9 cellular contexts compared by ENCODE assay signal in the genomic region with DNA sequence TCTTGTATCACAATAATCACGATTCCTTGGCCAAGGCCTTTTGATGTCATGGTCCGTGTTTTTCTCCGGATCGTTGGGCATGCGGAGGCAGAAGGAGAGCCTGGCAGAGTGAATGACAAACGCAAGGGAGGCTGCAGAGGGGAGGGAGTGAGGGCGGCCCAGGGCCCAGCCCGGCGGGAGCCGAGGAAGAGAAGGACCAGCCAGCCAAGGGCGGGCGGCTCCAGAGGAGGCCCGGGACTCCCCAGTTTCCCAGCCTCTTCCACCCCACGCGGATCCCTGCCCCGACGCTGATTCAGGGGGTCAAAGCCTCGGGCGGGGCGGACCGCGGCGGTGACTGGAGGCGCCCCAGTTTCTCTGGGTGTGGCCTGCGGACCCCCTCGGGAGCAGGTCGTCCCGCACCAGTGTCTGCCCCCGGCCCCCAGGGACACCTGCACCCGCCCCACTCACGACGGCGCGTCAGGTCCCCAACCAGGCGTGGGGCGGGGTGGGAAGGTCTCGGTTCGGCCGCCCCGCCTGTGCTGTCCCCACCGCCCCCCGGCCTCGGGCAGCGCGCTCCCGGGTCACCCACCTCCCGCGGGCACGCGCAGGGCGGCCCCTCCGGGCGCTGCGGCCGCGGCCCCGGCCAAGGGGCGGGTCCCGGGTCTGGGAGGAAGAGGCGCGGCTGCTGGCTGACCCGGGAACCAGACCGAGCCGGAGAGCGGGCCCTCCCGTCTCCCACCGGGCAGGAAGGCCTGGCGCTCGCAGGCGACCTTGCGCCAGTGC. TPM values are rescaled to one million over a fixed set of nuclear protein-coding genes. Genes with fewer than 3 reads are reported as not detected.
DNase-seq lines count a peak whose midpoint lies in the region; ATAC-seq and TF ChIP-seq lines count a peak whose summit lies in the region.
"Not testable (repeated sequence)": the region's sequence is repeated elsewhere in the genome, so short reads cannot be mapped to it uniquely, and the experiment has no call there.
"Had no signal": no experiment of that assay in that cellular context is flagged by ENCODE, and none has a peak within 500 bp of the region (broad histone marks: within the 10 kb centered on the region; RNA-seq: fewer than 3 reads in every experiment).

No MANE protein-coding gene starts in this region.

- H3K9me3 ChIP-seq in breast epithelium, result not testable (repeated sequence)

- not testable (repeated sequence) for H3K9me3 Mint-ChIP-seq in activated CD4-positive, alpha-beta T cell treated with anti-CD3 and anti-CD28 coated beads, Interleukin-2, amount 10 ng/mL, durations not matched to agents 24 days and 14 days; stimulated activated naive B cell treated with anti-CD40 and anti-IgM and Interleukin-4, amounts not matched to agents 10 μg/mL and 1 μg/mL and 100 μg/mL, for 72 hours

- not testable (repeated sequence) for H2AFZ ChIP-seq in ACC112 (ENCODE audit: low read length, unreplicated experiment)

- ATAC-seq in HG02798 (IDR thresholded peaks at IDR 0.05; ENCODE audit: poor library complexity, unreplicated experiment), result peak; percentile 36
- peak; percentile 65 for ATAC-seq in foreskin keratinocyte
- peak; percentile 84 for ATAC-seq in left lobe of liver
- ATAC-seq in omental fat pad (ENCODE audit: low FRiP score), result peak; percentile 90
- ATAC-seq in stimulated activated naive B cell treated with anti-CD40 and anti-IgM and Interleukin-4, amounts not matched to agents 10 μg/mL and 1 μg/mL and 100 μg/mL, for 72 hours (replicated peaks), result peak; percentile 63 to 70

- intact Hi-C loops in activated CD4-positive, alpha-beta T cell treated with anti-CD3 and anti-CD28 coated beads, Interleukin-2, amount 10 ng/mL, durations not matched to agents 24 days and 14 days (cut with micrococcal nuclease); breast epithelium (cut with DNase I; ENCODE audit: low total_unique reads): not testable (repeated sequence)

- peak; percentile 56 for DNase-seq in activated CD4-positive, alpha-beta T cell treated with anti-CD3 and anti-CD28 coated beads, Interleukin-2, amount 10 ng/mL, durations not matched to agents 24 days and 14 days
- not testable (repeated sequence) for DNase-seq in breast epithelium (ENCODE audit: low spot score in 2 of 2); foreskin keratinocyte; left lobe of liver (ENCODE audit: low spot score); omental fat pad (ENCODE audit: low spot score); stimulated activated naive B cell treated with anti-CD40 and anti-IgM and Interleukin-4, amounts not matched to agents 10 μg/mL and 1 μg/mL and 100 μg/mL, for 72 hours

- H3K79me2 ChIP-seq in ACC112 (ENCODE audit: control insufficient read depth, insufficient read depth, low read length, unreplicated experiment), result not testable (repeated sequence)

- H3K4me3 ChIP-seq in ACC112 (ENCODE audit: low read depth, low read length) (peak overlapping the region; percentile 57), breast epithelium (peak overlapping the region; percentile 42 to 70 (median 50))

- H3K27me3 Mint-ChIP-seq in activated CD4-positive, alpha-beta T cell treated with anti-CD3 and anti-CD28 coated beads, Interleukin-2, amount 10 ng/mL, durations not matched to agents 24 days and 14 days; stimulated activated naive B cell treated with anti-CD40 and anti-IgM and Interleukin-4, amounts not matched to agents 10 μg/mL and 1 μg/mL and 100 μg/mL, for 72 hours: not testable (repeated sequence)

- not testable (repeated sequence) for H3K27ac Mint-ChIP-seq in activated CD4-positive, alpha-beta T cell treated with anti-CD3 and anti-CD28 coated beads, Interleukin-2, amount 10 ng/mL, durations not matched to agents 24 days and 14 days; stimulated activated naive B cell treated with anti-CD40 and anti-IgM and Interleukin-4, amounts not matched to agents 10 μg/mL and 1 μg/mL and 100 μg/mL, for 72 hours

- not testable (repeated sequence) for H3K36me3 Mint-ChIP-seq in activated CD4-positive, alpha-beta T cell treated with anti-CD3 and anti-CD28 coated beads, Interleukin-2, amount 10 ng/mL, durations not matched to agents 24 days and 14 days (ENCODE audit: low read depth); stimulated activated naive B cell treated with anti-CD40 and anti-IgM and Interleukin-4, amounts not matched to agents 10 μg/mL and 1 μg/mL and 100 μg/mL, for 72 hours

- H3K4me1 Mint-ChIP-seq in activated CD4-positive, alpha-beta T cell treated with anti-CD3 and anti-CD28 coated beads, Interleukin-2, amount 10 ng/mL, durations not matched to agents 24 days and 14 days; stimulated activated naive B cell treated with anti-CD40 and anti-IgM and Interleukin-4, amounts not matched to agents 10 μg/mL and 1 μg/mL and 100 μg/mL, for 72 hours: not testable (repeated sequence)

- H3K36me3 ChIP-seq in ACC112 (ENCODE audit: insufficient read depth, low read length); breast epithelium: not testable (repeated sequence)

- not testable (repeated sequence) for H3K27me3 ChIP-seq in ACC112 (ENCODE audit: insufficient read depth, low read length); breast epithelium; foreskin keratinocyte

- not testable (repeated sequence) for H3K4me1 ChIP-seq in ACC112 (ENCODE audit: control insufficient read depth, insufficient read depth, low read length, unreplicated experiment); breast epithelium; foreskin keratinocyte

- TF ChIP-seq CTCF in breast epithelium (IDR thresholded peaks at IDR 0.05); foreskin keratinocyte (conservative IDR thresholded peaks at IDR 0.05); omental fat pad (IDR thresholded peaks at IDR 0.05): not testable (repeated sequence)

- not testable (repeated sequence) for H3K4me3 Mint-ChIP-seq in activated CD4-positive, alpha-beta T cell treated with anti-CD3 and anti-CD28 coated beads, Interleukin-2, amount 10 ng/mL, durations not matched to agents 24 days and 14 days
- H3K4me3 Mint-ChIP-seq in stimulated activated naive B cell treated with anti-CD40 and anti-IgM and Interleukin-4, amounts not matched to agents 10 μg/mL and 1 μg/mL and 100 μg/mL, for 72 hours, result peak overlapping the region in 1 of 2 donors; percentile 65

- H3K27ac ChIP-seq in ACC112 (ENCODE audit: low read depth, low read length); foreskin keratinocyte: not testable (repeated sequence)
- peak overlapping the region; percentile 77 to 93 for H3K27ac ChIP-seq in breast epithelium

- not testable (repeated sequence) for TF ChIP-seq POLR2A in breast epithelium (IDR thresholded peaks at IDR 0.05)

RNA-seq across cellular contexts. Expression of a gene that starts 14.5 kb away (rescaled TPM):
- total RNA-seq in activated CD4-positive, alpha-beta T cell treated with anti-CD3 and anti-CD28 coated beads, Interleukin-2, amount 10 ng/mL, durations not matched to agents 24 days and 14 days, result 0.21 and 0.42 TPM in 2 replicates
- total RNA-seq in breast epithelium (1 to 10 TPM in 1 of 3 donors, under 1 TPM in 1, not detected in 1; 0.16 to 1.6 TPM), foreskin keratinocyte (0.18 and 0.20 TPM in 2 replicates), left lobe of liver (1.1 TPM), omental fat pad (under 1 TPM in 2 of 4 donors, not detected in 2; 0.63 to 0.65 TPM)
- polyA plus RNA-seq in foreskin keratinocyte, result 0.14 and 0.28 TPM in 2 replicates
- polyA plus RNA-seq: CD4-positive, alpha-beta memory T cell had no signal

RNA-seq across cellular contexts. Expression of a gene that starts 30.7 kb away (rescaled TPM):
- total RNA-seq in activated CD4-positive, alpha-beta T cell treated with anti-CD3 and anti-CD28 coated beads, Interleukin-2, amount 10 ng/mL, durations not matched to agents 24 days and 14 days, result 1.1 and 1.8 TPM in 2 replicates
- total RNA-seq in breast epithelium (10 to 100 TPM in 1 of 3 donors, 1 to 10 TPM in 1, not detected in 1; 2.4 to 14.0 TPM), foreskin keratinocyte (1.4 and 2.9 TPM in 2 replicates), left lobe of liver (0.38 TPM), omental fat pad (1 to 10 TPM in 3 of 4 donors, not detected in 1; 2.7 to 8.0 (median 3.4) TPM)
- 2.3 and 5.8 TPM in 2 replicates for polyA plus RNA-seq in foreskin keratinocyte

Comparison
In these comparisons a context has a peak if more than half of its experiments do, and no peak if none do; other contexts are left out.
1. ATAC-seq: peak in every context shown above with its lines; median percentile 90 in omental fat pad; 84 in left lobe of liver; 66 in stimulated activated naive B cell treated with anti-CD40 and anti-IgM and Interleukin-4, amounts not matched to agents 10 μg/mL and 1 μg/mL and 100 μg/mL, for 72 hours; 65 in foreskin keratinocyte; 36 in HG02798.